ENCODE assay signal across 18 cellular contexts in the genomic region with DNA sequence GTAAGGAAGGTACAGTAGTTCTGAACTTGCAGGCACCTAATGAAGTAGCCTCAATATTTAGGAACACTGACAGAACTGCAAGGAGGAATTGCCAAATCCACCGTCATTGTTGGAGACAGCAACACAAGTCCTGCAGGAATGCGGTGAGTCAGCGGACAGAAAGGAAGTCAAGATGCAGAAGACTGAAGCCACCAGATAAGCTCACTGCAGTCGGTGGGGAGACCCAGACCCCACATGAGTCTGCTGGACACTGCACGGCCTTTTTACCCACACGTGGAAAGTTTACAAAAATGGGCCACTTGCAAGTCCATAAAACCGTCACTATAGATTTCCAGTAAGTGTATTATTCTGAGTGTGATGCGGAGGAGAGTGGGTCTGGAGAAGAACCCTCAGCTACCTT.
"Had no signal": no experiment of that assay in that cellular context is flagged by ENCODE, and none has a peak within 500 bp of the region (broad histone marks: within the 10 kb centered on the region; RNA-seq: fewer than 3 reads in every experiment).

No MANE protein-coding gene starts in this region.

- H3K36me3 ChIP-seq: left lung, thoracic aorta, upper lobe of left lung had no signal

- H3K27ac ChIP-seq: body of pancreas, dorsolateral prefrontal cortex, left lung, skin epidermis, thoracic aorta, upper lobe of left lung had no signal

- H3K27me3 ChIP-seq: body of pancreas, dorsolateral prefrontal cortex, left lung, upper lobe of left lung had no signal

- DNase-seq: activated CD4-positive, alpha-beta T cell treated with anti-CD3 and anti-CD28 coated beads, Interleukin-2, amount 50 U/mL, for 4 hours; activated naive CD4-positive, alpha-beta T cell treated with Interleukin-2 at 50 U/mL for 16 hours; activated T-cell treated with anti-CD3 and anti-CD28 coated beads for 4 hours; body of pancreas; caudate nucleus; dorsolateral prefrontal cortex; foreskin melanocyte; glutamatergic neuron; hypothalamus; left lung; stimulated activated CD4-positive, alpha-beta T cell treated with anti-CD3 and anti-CD28 coated beads, Interleukin-4, amount 100 ng/mL, for 1 hour; SW 1271; T-helper 2 cell; upper lobe of left lung had no signal

- H3K36me3 Mint-ChIP-seq: stimulated activated effector memory CD8-positive, alpha-beta T cell treated with anti-CD3 and anti-CD28 coated beads, Interleukin-12 subunit alpha, Interleukin-12 subunit beta, amount 100 ng/mL, for 72 hours had no signal

- H3K4me3 ChIP-seq: body of pancreas, dorsolateral prefrontal cortex, left lung, skin epidermis, thoracic aorta, upper lobe of left lung had no signal

- H3K4me1 Mint-ChIP-seq: stimulated activated effector memory CD8-positive, alpha-beta T cell treated with anti-CD3 and anti-CD28 coated beads, Interleukin-12 subunit alpha, Interleukin-12 subunit beta, amount 100 ng/mL, for 72 hours had no signal

- H3K27ac Mint-ChIP-seq: progenitor cell of endocrine pancreas; stimulated activated effector memory CD8-positive, alpha-beta T cell treated with anti-CD3 and anti-CD28 coated beads, Interleukin-12 subunit alpha, Interleukin-12 subunit beta, amount 100 ng/mL, for 72 hours had no signal

- H3K4me3 Mint-ChIP-seq: stimulated activated effector memory CD8-positive, alpha-beta T cell treated with anti-CD3 and anti-CD28 coated beads, Interleukin-12 subunit alpha, Interleukin-12 subunit beta, amount 100 ng/mL, for 72 hours had no signal

- H3K4me1 ChIP-seq: body of pancreas, left lung, upper lobe of left lung had no signal

- H3K9me3 ChIP-seq: thoracic aorta had no signal
